11 cellular contexts compared by ENCODE assay signal in the genomic region with DNA sequence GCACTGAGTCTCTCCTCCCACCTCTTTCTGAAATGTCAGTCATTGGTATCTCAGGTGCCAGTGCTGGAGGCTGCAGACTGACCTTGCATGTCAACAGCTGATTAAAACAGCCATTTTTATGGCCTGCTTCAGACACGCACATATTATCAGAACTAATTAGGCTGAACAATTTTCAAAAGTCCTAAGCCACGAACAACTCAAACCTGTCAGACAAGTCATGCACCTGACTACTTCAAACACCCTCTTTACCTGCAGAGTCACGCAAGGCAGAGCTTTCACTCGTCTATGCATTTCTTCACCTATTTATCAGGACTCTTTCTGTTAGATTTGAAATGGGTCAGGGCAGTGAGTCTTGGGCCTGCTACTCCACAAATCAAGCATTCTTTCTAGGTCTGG. TPM values are rescaled to one million over a fixed set of nuclear protein-coding genes. Genes with fewer than 3 reads are reported as not detected.
DNase-seq lines count a peak whose midpoint lies in the region; ATAC-seq and TF ChIP-seq lines count a peak whose summit lies in the region.
"Had no signal": no experiment of that assay in that cellular context is flagged by ENCODE, and none has a peak within 500 bp of the region (broad histone marks: within the 10 kb centered on the region; RNA-seq: fewer than 3 reads in every experiment).

No MANE protein-coding gene starts in this region.

- ATAC-seq in activated CD8-positive, alpha-beta T cell treated with anti-CD3 and anti-CD28 coated beads for 36 hours, result no peak
- peak; percentile 64 for ATAC-seq in lung (ENCODE audit: insufficient read depth, low FRiP score)
- no peak for ATAC-seq in HG03139 (IDR thresholded peaks at IDR 0.05; ENCODE audit: unreplicated experiment)

- POLR2A ChIA-PET in activated CD8-positive, alpha-beta T cell treated with anti-CD3 and anti-CD28 coated beads for 36 hours (lab: Charles Lee), result interaction anchor here (1.3 kb wide), 1 partner anchor 9 kb away, joined by 4 read pairs; no protein-coding TSS in a partner anchor
- POLR2A ChIA-PET in CD4-positive, alpha-beta memory T cell (lab: Charles Lee; ENCODE audit: partially characterized antibody), result no interaction called here
- POLR2A ChIA-PET in RWPE1 (lab: Yijun Ruan, JAX; ENCODE audit: low non-redundant PET), result interaction anchor here (0.6 kb wide), 1 partner anchor 113 kb away, joined by 4 read pairs; no protein-coding TSS in a partner anchor

- H3K27ac ChIP-seq in left ventricle myocardium inferior (replicated peaks), result peak overlapping the region; percentile 66
- peak overlapping the region in 1 of 2 donors; percentile 89 for H3K27ac ChIP-seq in lung (ENCODE audit: low read depth in 1 of 2, low read length in 1 of 2)
- H3K27ac ChIP-seq in CD4-positive, alpha-beta memory T cell (ENCODE audit: low read depth, low read length), result no peak overlapping the region
- no peak overlapping the region for H3K27ac ChIP-seq in RWPE1
- H3K27ac ChIP-seq: neutrophil had no signal

- peak overlapping the region; percentile 36 for H3K27ac Mint-ChIP-seq in activated CD8-positive, alpha-beta T cell treated with anti-CD3 and anti-CD28 coated beads for 36 hours
- peak overlapping the region in 3 of 7 donors; percentile 11 to 36 (median 30) for H3K27ac Mint-ChIP-seq in CD4-positive, alpha-beta memory T cell

- no peak overlapping the region for H3K4me3 ChIP-seq in left ventricle myocardium inferior
- H3K4me3 ChIP-seq in lung, result no peak overlapping the region
- H3K4me3 ChIP-seq in CD4-positive, alpha-beta memory T cell (ENCODE audit: low read length in 2 of 2), result no peak overlapping the region

- peaks cover 20% of the 10 kb centered on the region for H3K4me1 Mint-ChIP-seq in activated CD8-positive, alpha-beta T cell treated with anti-CD3 and anti-CD28 coated beads for 36 hours (ENCODE audit: low read depth)
- H3K4me1 Mint-ChIP-seq in CD4-positive, alpha-beta memory T cell, result peaks cover 4 to 5% (median 4%) of the 10 kb centered on the region in 4 donors

- no peaks in the 10 kb centered on the region for H3K27me3 Mint-ChIP-seq in activated CD8-positive, alpha-beta T cell treated with anti-CD3 and anti-CD28 coated beads for 36 hours
- H3K27me3 Mint-ChIP-seq in CD4-positive, alpha-beta memory T cell, result no peaks in the 10 kb centered on the region

- H3K27me3 ChIP-seq in left ventricle myocardium inferior (ENCODE audit: low read depth) (no peaks in the 10 kb centered on the region), lung (ENCODE audit: control insufficient read depth, insufficient read depth) (no peaks in the 10 kb centered on the region)
- H3K27me3 ChIP-seq in CD4-positive, alpha-beta memory T cell (ENCODE audit: insufficient read depth, low read length), result no peaks in the 10 kb centered on the region
- H3K27me3 ChIP-seq: BE2C, neutrophil had no signal

- no peak overlapping the region for H3K4me3 Mint-ChIP-seq in activated CD8-positive, alpha-beta T cell treated with anti-CD3 and anti-CD28 coated beads for 36 hours
- H3K4me3 Mint-ChIP-seq in CD4-positive, alpha-beta memory T cell, result no peak overlapping the region

- DNase-seq in left ventricle myocardium inferior, result no peak
- no peak for DNase-seq in cardiac septum (ENCODE audit: low spot score)
- no peak for DNase-seq in activated CD8-positive, alpha-beta T cell treated with anti-CD3 and anti-CD28 coated beads for 36 hours
- DNase-seq in lung (ENCODE audit: low spot score), result no peak
- no peak for DNase-seq in CD4-positive, alpha-beta memory T cell
- no peak for DNase-seq in RWPE1 (ENCODE audit: low spot score)
- DNase-seq in HuH-7.5 (ENCODE audit: low spot score), result no peak
- DNase-seq: activated CD8-positive, alpha-beta memory T cell treated with anti-CD3 and anti-CD28 coated beads, Interleukin-2, amount 50 U/mL, for 48 hours; BE2C had no signal

- no peaks in the 10 kb centered on the region for H3K9me3 Mint-ChIP-seq in activated CD8-positive, alpha-beta T cell treated with anti-CD3 and anti-CD28 coated beads for 36 hours
- H3K9me3 Mint-ChIP-seq in CD4-positive, alpha-beta memory T cell, result no peaks in the 10 kb centered on the region

- peaks cover 58% of the 10 kb centered on the region for H3K4me1 ChIP-seq in left ventricle myocardium inferior
- H3K4me1 ChIP-seq in lung (ENCODE audit: control insufficient read depth in 2 of 2, insufficient read depth in 2 of 2, low read length in 2 of 2), result peaks cover 8 to 15% of the 10 kb centered on the region in 2 donors
- no peaks in the 10 kb centered on the region for H3K4me1 ChIP-seq in CD4-positive, alpha-beta memory T cell (ENCODE audit: insufficient read depth, low read length)

- TF ChIP-seq CTCF in left ventricle myocardium inferior (IDR thresholded peaks at IDR 0.05; ENCODE audit: borderline replicate concordance), result no peak
- TF ChIP-seq CTCF in activated CD8-positive, alpha-beta T cell treated with anti-CD3 and anti-CD28 coated beads for 36 hours (IDR thresholded peaks at IDR 0.05), result no peak
- no peak for TF ChIP-seq CTCF in lung (IDR thresholded peaks at IDR 0.05; ENCODE audit: control extremely low read depth, extremely low read depth)
- no peak for TF ChIP-seq CTCF in RWPE1 (conservative IDR thresholded peaks at IDR 0.05; ENCODE audit: low read depth)

- H3K36me3 ChIP-seq in left ventricle myocardium inferior (peaks cover 36% of the 10 kb centered on the region), lung (ENCODE audit: control insufficient read depth in 2 of 2, insufficient read depth in 2 of 2, low read length in 2 of 2) (peaks cover 2 to 12% of the 10 kb centered on the region in 2 donors)
- H3K36me3 ChIP-seq in CD4-positive, alpha-beta memory T cell (ENCODE audit: insufficient read depth, low read length), result peaks cover 21% of the 10 kb centered on the region

- H3K9me3 ChIP-seq in left ventricle myocardium inferior (replicated peaks), result no peaks in the 10 kb centered on the region
- no peaks in the 10 kb centered on the region for H3K9me3 ChIP-seq in lung (ENCODE audit: control insufficient read depth in 2 of 2, insufficient read depth in 1 of 2, low read length in 1 of 2)
- no peaks in the 10 kb centered on the region for H3K9me3 ChIP-seq in CD4-positive, alpha-beta memory T cell (ENCODE audit: control insufficient read depth in 1 of 2, low read length in 2 of 2)
- H3K9me3 ChIP-seq: BE2C, neutrophil had no signal

- intact Hi-C loops in left ventricle myocardium inferior (cut with micrococcal nuclease) (no loop called here), cardiac septum (cut with DNase I) (no loop called here)
- intact Hi-C loops in activated CD8-positive, alpha-beta T cell treated with anti-CD3 and anti-CD28 coated beads for 36 hours (cut with micrococcal nuclease), result no loop called here
- intact Hi-C loops in CD4-positive, alpha-beta memory T cell (cut with micrococcal nuclease), result no loop called here

- WGBS in lung, 2 donors, result 64 to 79% methylated on average over 4 of the region's 4 CpGs

- CTCF ChIA-PET in activated CD8-positive, alpha-beta T cell treated with anti-CD3 and anti-CD28 coated beads for 36 hours (lab: Charles Lee), result interaction anchor here (1.3 to 14.7 kb wide), 3 partner anchors 10 to 308 kb away, joined by 3 to 576 read pairs (median 21); no protein-coding TSS in a partner anchor
- CTCF ChIA-PET in CD4-positive, alpha-beta memory T cell (lab: Charles Lee; ENCODE audit: partially characterized antibody), result interaction anchor here (1.0 to 19.9 kb wide), 3 partner anchors 11 to 309 kb away, joined by 3 to 389 read pairs (median 23); no protein-coding TSS in a partner anchor
- CTCF ChIA-PET in RWPE1 (lab: Yijun Ruan, JAX), result interaction anchor here (0.6 to 14.2 kb wide), 2 partner anchors 117 to 127 kb away, joined by 4 to 258 read pairs; no protein-coding TSS in a partner anchor

- H3K36me3 Mint-ChIP-seq in activated CD8-positive, alpha-beta T cell treated with anti-CD3 and anti-CD28 coated beads for 36 hours (ENCODE audit: low read depth), result peaks cover 10% of the 10 kb centered on the region
- H3K36me3 Mint-ChIP-seq in CD4-positive, alpha-beta memory T cell, result peaks cover 10 to 67% of the 10 kb centered on the region in 2 donors

RNA-seq across cellular contexts. Expression of a gene that starts 26.7 kb away (rescaled TPM):
- 53.1 TPM for total RNA-seq in left ventricle myocardium inferior
- 53.1 TPM for total RNA-seq in cardiac septum
- total RNA-seq in activated CD8-positive, alpha-beta T cell treated with anti-CD3 and anti-CD28 coated beads for 36 hours, result 100 to 1,000 TPM; 159 to 168 TPM
- 10 to 100 TPM; 65.9 to 70.4 TPM for total RNA-seq in lung
- polyA plus RNA-seq in lung, result 10 to 100 TPM; 56.1 to 63.3 TPM
- 100 to 1,000 TPM; 163 to 167 TPM for total RNA-seq in CD4-positive, alpha-beta memory T cell
- 10 to 100 TPM; 59.1 to 94.1 TPM for polyA plus RNA-seq in CD4-positive, alpha-beta memory T cell

RNA-seq across cellular contexts. Expression of a gene that starts 53.5 kb away (rescaled TPM):
- total RNA-seq in left ventricle myocardium inferior (17.2 TPM), cardiac septum (17.8 TPM), lung (10 to 100 TPM; 27.1 to 31.9 TPM)
- total RNA-seq in activated CD8-positive, alpha-beta T cell treated with anti-CD3 and anti-CD28 coated beads for 36 hours, result 10 to 100 TPM; 41.9 to 44.1 TPM
- 10 to 100 TPM; 15.3 to 17.0 TPM for polyA plus RNA-seq in lung
- 10 to 100 TPM; 40.6 to 40.7 TPM for total RNA-seq in CD4-positive, alpha-beta memory T cell
- polyA plus RNA-seq in CD4-positive, alpha-beta memory T cell, result 10 to 100 TPM; 22.9 to 28.2 TPM
